In the genomic region with DNA sequence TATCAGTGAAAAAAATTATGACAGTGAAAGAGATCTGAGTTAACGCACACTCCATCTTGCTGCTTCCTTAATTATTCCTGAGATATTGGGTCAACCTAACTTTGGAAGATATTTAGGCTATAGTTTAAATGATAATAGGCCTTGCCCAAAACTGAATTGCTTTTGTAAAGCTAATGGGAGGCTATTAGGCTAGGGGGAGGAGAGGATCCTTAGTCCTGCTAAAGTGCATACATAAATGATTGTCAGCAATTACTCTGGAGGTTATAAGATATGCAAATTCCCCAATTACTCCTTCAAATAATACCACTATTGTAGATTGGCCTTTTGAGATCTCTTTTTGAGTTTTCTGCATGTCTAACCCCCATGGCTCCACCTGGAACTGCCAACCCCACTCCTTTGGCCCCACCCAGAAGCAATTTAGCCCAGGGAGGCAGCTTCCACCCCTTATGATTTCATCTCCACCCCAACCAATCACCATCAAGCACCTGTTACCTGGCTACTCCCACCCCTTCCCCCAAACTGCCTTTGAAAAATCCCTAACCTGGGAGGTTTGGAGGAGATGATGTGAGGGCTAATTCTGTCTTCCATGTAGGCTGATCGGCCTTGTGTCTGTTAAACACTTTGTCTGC, we compare ENCODE assay signal across 24 cellular contexts.
A peak's percentile ranks its signal among the peaks of the same experiment; 100 is the strongest.
DNase-seq lines count a peak whose midpoint lies in the region; ATAC-seq, FAIRE-seq and TF ChIP-seq lines count a peak whose summit lies in the region.
"Had no signal": no experiment of that assay in that cellular context is flagged by ENCODE, and none has a peak within 500 bp of the region (broad histone marks: within the 10 kb centered on the region; RNA-seq: fewer than 3 reads in every experiment).

No MANE protein-coding gene starts in this region.

- H3F3A ChIP-seq in GM23338 (replicated peaks; ENCODE audit: low read depth) (no peaks in the 10 kb centered on the region), neural progenitor cell (ENCODE audit: low read depth) (no peaks in the 10 kb centered on the region)

- H2BK15ac ChIP-seq in H1 (ENCODE audit: low read length), result no peak overlapping the region

- H2BK20ac ChIP-seq in H1 (ENCODE audit: low read length), result no peak overlapping the region

- H3K9ac ChIP-seq in HUES48 (ENCODE audit: low read depth, low read length), result no peak overlapping the region
- no peak overlapping the region for H3K9ac ChIP-seq in H1 (replicated peaks in 1 of 4; ENCODE audit: extremely low read depth in 1 of 4, low read depth in 3 of 4, low read length in 3 of 4)
- H3K9ac ChIP-seq in neural progenitor cell, result no peak overlapping the region
- H3K9ac ChIP-seq: BLaER1 treated with 17β-estradiol and CSF1 and Interleukin-3, amounts not matched to agents 10 nM and 100 nM had no signal

- H3K4me1 ChIP-seq in GM23338 (ENCODE audit: insufficient read depth) (peaks cover 20% of the 10 kb centered on the region), HUES48 (ENCODE audit: control insufficient read depth, insufficient read depth, low read length) (peaks cover 24% of the 10 kb centered on the region), H1 (replicated peaks in 1 of 4; ENCODE audit: control insufficient read depth in 3 of 4, insufficient read depth in 4 of 4, low read length in 3 of 4) (peaks cover 0 to 4% (median 0%) of the 10 kb centered on the region in 4 experiments; a peak in 1 of 7 replicates), neural progenitor cell (peaks cover 11% of the 10 kb centered on the region), esophagus squamous epithelium (no peaks in the 10 kb centered on the region)
- H3K4me1 ChIP-seq: BE2C had no signal

- peak overlapping the region; percentile 40 for H3K4me2 ChIP-seq in GM23338
- H3K4me2 ChIP-seq in H1 (ENCODE audit: insufficient read depth in 1 of 2, low read depth in 2 of 2, low read length in 2 of 2), result peak overlapping the region; percentile 14 to 26; a peak in 1 of 4 replicates
- H3K4me2 ChIP-seq in neural progenitor cell, result no peak overlapping the region
- H3K4me2 ChIP-seq: A549; BLaER1 treated with 17β-estradiol and CSF1 and Interleukin-3, amounts not matched to agents 10 nM and 100 nM had no signal

- H2BK12ac ChIP-seq in H1 (ENCODE audit: low read depth, low read length), result no peak overlapping the region; the same call in 1 of the 2 replicates

- TF ChIP-seq CTCF in GM23338 (conservative IDR thresholded peaks at IDR 0.05; ENCODE audit: low read depth in 2 of 2) (no peak), H1 (IDR thresholded peaks at IDR 0.05; ENCODE audit: control extremely low read depth in 1 of 3, insufficient read depth in 1 of 3, low read depth in 1 of 3, low read length in 3 of 3) (no peak), neural progenitor cell (IDR thresholded peaks at IDR 0.05) (no peak), esophagus squamous epithelium (IDR thresholded peaks at IDR 0.05) (no peak)

- 78% methylated on average over 2 of the region's 2 CpGs; no CpG with 5 or more reads in 1 of the 2 experiments for WGBS in H1 (ENCODE audit: extremely low coverage in 1 of 2, insufficient coverage in 1 of 2, insufficient read length in 1 of 2, insufficient replicate concordance in 2 of 2, low coverage in 1 of 2, low lambda C conversion rate in 2 of 2, missing lambda C conversion rate in 1 of 2), 2 experiments
- 77 to 93% methylated on average over 2 of the region's 2 CpGs for whole genome bisulfite sequencing in esophagus squamous epithelium, 2 donors

- H3K27ac ChIP-seq in GM23338 (ENCODE audit: low read depth), result no peak overlapping the region
- H3K27ac ChIP-seq in HUES48 (ENCODE audit: low read depth, low read length), result no peak overlapping the region
- no peak overlapping the region for H3K27ac ChIP-seq in H1 (ENCODE audit: low read depth, low read length)
- no peak overlapping the region for H3K27ac ChIP-seq in neural progenitor cell
- H3K27ac ChIP-seq in esophagus squamous epithelium, result no peak overlapping the region
- H3K27ac ChIP-seq: BLaER1 treated with 17β-estradiol and CSF1 and Interleukin-3, amounts not matched to agents 10 nM and 100 nM had no signal

- no peak overlapping the region for H2BK5ac ChIP-seq in H1 (ENCODE audit: low read depth, low read length)

- H3K36me3 Mint-ChIP-seq in GM23338 (ENCODE audit: low read depth) (peaks cover 32% of the 10 kb centered on the region; the same call in 2 of the 3 replicates), neural progenitor cell (peaks cover 6% of the 10 kb centered on the region)
- H3K36me3 Mint-ChIP-seq: CD14-positive monocyte had no signal

- H3K23me2 ChIP-seq in H1 (ENCODE audit: low read depth, low read length), result no peaks in the 10 kb centered on the region

- no peak for TF ChIP-seq RAD21 in H1 (IDR thresholded peaks at IDR 0.05 in 1 of 2, conservative IDR thresholded peaks at IDR 0.05 in 1 of 2; ENCODE audit: low read depth in 2 of 2, low read length in 2 of 2)

- CTCF ChIA-PET in H1 (lab: Charles Lee; ENCODE audit: partially characterized antibody), result interaction anchor here (1.4 kb wide), 1 partner anchor 54 kb away, joined by 12 read pairs; no protein-coding TSS in a partner anchor

- peak; percentile 54 for ATAC-seq in GM23338
- ATAC-seq: A549 had no signal

- H4K91ac ChIP-seq in H1 (replicated peaks; ENCODE audit: insufficient read length, low read length), result no peak overlapping the region

- peak; percentile 39 for DNase-seq in GM23338 (ENCODE audit: low spot score)
- no peak for DNase-seq in H1 (ENCODE audit: low read depth in 1 of 2, low spot score in 2 of 2)
- no peak for DNase-seq in neural progenitor cell (ENCODE audit: low spot score)
- no peak for DNase-seq in pons (ENCODE audit: low spot score)
- no peak for DNase-seq in esophagus squamous epithelium (lab: John Stamatoyannopoulos, UW)
- no peak for DNase-seq in Ammon's horn (ENCODE audit: low spot score)
- DNase-seq: 8988T; BE2C; CD4-positive, alpha-beta T cell; CD8-positive, alpha-beta memory T cell; DMS 273 treated with DMSO at 0.1 percent for 48 hours; DMS53; DMS79 treated with DMSO at 0.1 percent for 48 hours; GF-D8; GOT3; H7; HFFc6 had no signal

- H3K27me3 ChIP-seq in GM23338 (ENCODE audit: insufficient read depth), result no peaks in the 10 kb centered on the region
- H3K27me3 ChIP-seq in HUES48 (ENCODE audit: control insufficient read depth, insufficient read depth, low read length), result no peaks in the 10 kb centered on the region
- H3K27me3 ChIP-seq in H1 (replicated peaks in 1 of 4; ENCODE audit: control insufficient read depth in 3 of 4, extremely low read depth in 1 of 4, insufficient read depth in 3 of 4, low read length in 3 of 4), result no peaks in the 10 kb centered on the region; a peak in 1 of 7 replicates
- H3K27me3 ChIP-seq in neural progenitor cell, result no peaks in the 10 kb centered on the region
- H3K27me3 ChIP-seq in esophagus squamous epithelium, result no peaks in the 10 kb centered on the region
- H3K27me3 ChIP-seq: BE2C; BLaER1 treated with 17β-estradiol and CSF1 and Interleukin-3, amounts not matched to agents 10 nM and 100 nM had no signal

- H3K9me3 Mint-ChIP-seq in GM23338 (peaks cover 29% of the 10 kb centered on the region), neural progenitor cell (peaks cover 29% of the 10 kb centered on the region)

- intact Hi-C loops in esophagus squamous epithelium (cut with DNase I), result no loop called here

- H3K9me2 ChIP-seq in GM23338 (ENCODE audit: insufficient read depth), result no peaks in the 10 kb centered on the region

- no peak overlapping the region for H2AK5ac ChIP-seq in H1 (ENCODE audit: low read depth, low read length)

- H3K14ac ChIP-seq in H1 (ENCODE audit: insufficient read length), result no peak overlapping the region

- H3K56ac ChIP-seq in H1 (replicated peaks; ENCODE audit: insufficient read length, low read depth, low read length), result no peak overlapping the region

- H4K8ac ChIP-seq in H1 (ENCODE audit: extremely low read depth, insufficient read depth, low read length), result no peak overlapping the region

- no peaks in the 10 kb centered on the region for H3K79me1 ChIP-seq in H1 (ENCODE audit: low read depth, low read length)

- H3K4me3 ChIP-seq in GM23338 (no peak overlapping the region), HUES48 (ENCODE audit: low read depth, low read length) (0 out of 2 replicates have a peak overlapping the region, but pooled peaks have one; percentile 16), H1 (ENCODE audit: extremely low read depth in 1 of 4, insufficient read depth in 2 of 4, low read depth in 3 of 4, low read length in 4 of 4) (no peak overlapping the region), neural progenitor cell (no peak overlapping the region), esophagus squamous epithelium (no peak overlapping the region)
- H3K4me3 ChIP-seq: A549; BLaER1 treated with 17β-estradiol and CSF1 and Interleukin-3, amounts not matched to agents 10 nM and 100 nM had no signal

- no peak overlapping the region for H4K5ac ChIP-seq in H1 (ENCODE audit: insufficient read length, low read depth, low read length)

- no peak overlapping the region for H2BK120ac ChIP-seq in H1 (replicated peaks; ENCODE audit: low read depth, low read length)

- H3K36me3 ChIP-seq in GM23338 (ENCODE audit: insufficient read depth) (no peaks in the 10 kb centered on the region; the same call in 1 of the 2 replicates), HUES48 (ENCODE audit: control insufficient read depth, insufficient read depth, low read length) (no peaks in the 10 kb centered on the region), H1 (ENCODE audit: control insufficient read depth in 2 of 4, insufficient read depth in 4 of 4, low read length in 3 of 4) (no peaks in the 10 kb centered on the region), neural progenitor cell (no peaks in the 10 kb centered on the region), esophagus squamous epithelium (no peaks in the 10 kb centered on the region)
- H3K36me3 ChIP-seq: BE2C; BLaER1 treated with 17β-estradiol and CSF1 and Interleukin-3, amounts not matched to agents 10 nM and 100 nM had no signal

- H3K18ac ChIP-seq in H1 (ENCODE audit: extremely low read depth, low read length), result no peak overlapping the region

- no peak overlapping the region for H3K23ac ChIP-seq in H1 (ENCODE audit: insufficient read length)

- no peak overlapping the region for H3K27ac Mint-ChIP-seq in GM23338
- H3K27ac Mint-ChIP-seq in neural progenitor cell, result peak overlapping the region; percentile 46
- H3K27ac Mint-ChIP-seq: CD4-positive, alpha-beta T cell; CD8-positive, alpha-beta memory T cell; HFFc6 had no signal

- peaks cover 17% of the 10 kb centered on the region for H3K4me1 Mint-ChIP-seq in GM23338
- peaks cover 19% of the 10 kb centered on the region for H3K4me1 Mint-ChIP-seq in neural progenitor cell
- H3K4me1 Mint-ChIP-seq: CD8-positive, alpha-beta memory T cell had no signal

- H3K27me3 Mint-ChIP-seq in GM23338 (ENCODE audit: insufficient read depth, low read depth, poor library complexity), result no peaks in the 10 kb centered on the region
- H3K27me3 Mint-ChIP-seq in neural progenitor cell (ENCODE audit: insufficient read depth, low read depth), result peaks cover 3% of the 10 kb centered on the region

- FAIRE-seq in H1 (lab: Jason Lieb, UNC), result no peak
- FAIRE-seq: D721Med, GM12891, GM18507 had no signal

- H3K4me3 Mint-ChIP-seq in GM23338 (no peak overlapping the region), neural progenitor cell (no peak overlapping the region)
- H3K4me3 Mint-ChIP-seq: CD14-positive monocyte; CD4-positive, alpha-beta T cell; CD8-positive, alpha-beta memory T cell; HFFc6 had no signal

- TF ChIP-seq POLR2A in H1 (IDR thresholded peaks at IDR 0.05; ENCODE audit: control extremely low read depth in 1 of 2, low read depth in 2 of 2, low read length in 2 of 2) (no peak), esophagus squamous epithelium (IDR thresholded peaks at IDR 0.05) (no peak)

- H2AFZ ChIP-seq in GM23338 (no peak overlapping the region), H1 (ENCODE audit: low read length) (no peak overlapping the region), neural progenitor cell (replicated peaks) (no peak overlapping the region)

- TF ChIP-seq EP300 in H1 (IDR thresholded peaks at IDR 0.05; ENCODE audit: borderline replicate concordance in 1 of 2, low read depth in 2 of 2, low read length in 2 of 2), result no peak

- POLR2A ChIA-PET in H1 (lab: Charles Lee; ENCODE audit: partially characterized antibody), result interaction anchor here (1.2 kb wide), 1 partner anchor 12 kb away, joined by 3 read pairs; no protein-coding TSS in a partner anchor

- H3K79me2 ChIP-seq in GM23338 (replicated peaks; ENCODE audit: insufficient read depth), result no peaks in the 10 kb centered on the region
- H3K79me2 ChIP-seq in H1 (ENCODE audit: control insufficient read depth in 1 of 2, insufficient read depth in 2 of 2, low read length in 2 of 2), result no peaks in the 10 kb centered on the region
- no peaks in the 10 kb centered on the region for H3K79me2 ChIP-seq in neural progenitor cell (ENCODE audit: low read depth)

- H3K4ac ChIP-seq in H1 (replicated peaks; ENCODE audit: insufficient read length, low read depth, low read length), result no peak overlapping the region

- H3K9me3 ChIP-seq in HUES48 (ENCODE audit: control insufficient read depth, insufficient read depth, low read length) (no peaks in the 10 kb centered on the region), H1 (ENCODE audit: insufficient read depth in 2 of 2, low read depth in 1 of 2, low read length in 1 of 2) (no peaks in the 10 kb centered on the region), neural progenitor cell (ENCODE audit: low read depth) (no peaks in the 10 kb centered on the region), esophagus squamous epithelium (peaks cover 0 to 3% (median 0%) of the 10 kb centered on the region in 3 donors)
- H3K9me3 ChIP-seq: BE2C had no signal

- H4K20me1 ChIP-seq in GM23338 (replicated peaks; ENCODE audit: insufficient read depth), result no peaks in the 10 kb centered on the region
- no peaks in the 10 kb centered on the region for H4K20me1 ChIP-seq in H1 (replicated peaks in 1 of 2; ENCODE audit: control insufficient read depth in 1 of 2, insufficient read depth in 2 of 2, low read length in 2 of 2)
- no peaks in the 10 kb centered on the region for H4K20me1 ChIP-seq in neural progenitor cell (ENCODE audit: low read depth)
- H4K20me1 ChIP-seq: BLaER1 treated with 17β-estradiol and CSF1 and Interleukin-3, amounts not matched to agents 10 nM and 100 nM had no signal
